15 cellular contexts compared by ENCODE assay signal in genomic region chr1:100122177-100122576, GRCh38. TPM values are rescaled to one million over a fixed set of nuclear protein-coding genes. Genes with fewer than 3 reads are reported as not detected.
"Had no signal": no experiment of that assay in that cellular context is flagged by ENCODE, and none has a peak within 500 bp of the region (broad histone marks: within the 10 kb centered on the region; RNA-seq: fewer than 3 reads in every experiment).

No MANE protein-coding gene starts in this region.

- H3K9me3 ChIP-seq: gastroesophageal sphincter, thyroid gland had no signal

- H3K36me3 ChIP-seq: thyroid gland had no signal

- H3K27me3 ChIP-seq: gastroesophageal sphincter, thyroid gland had no signal

- H3K4me1 ChIP-seq: gastroesophageal sphincter, thyroid gland had no signal

- H3K9me3 Mint-ChIP-seq: naive thymus-derived CD4-positive, alpha-beta T cell; type B pancreatic cell had no signal

- H3K27me3 Mint-ChIP-seq: naive thymus-derived CD4-positive, alpha-beta T cell; type B pancreatic cell had no signal

- DNase-seq: effector memory CD4-positive, alpha-beta T cell; foreskin fibroblast; glutamatergic neuron; islet precursor cell; mammary epithelial cell; naive thymus-derived CD4-positive, alpha-beta T cell; posterior cingulate gyrus; stimulated activated naive CD4-positive, alpha-beta T cell; thyroid gland had no signal

- ATAC-seq: esophagus mucosa; gastroesophageal sphincter; left lobe of liver; naive thymus-derived CD4-positive, alpha-beta T cell; sciatic nerve had no signal

- H3K4me3 ChIP-seq: gastroesophageal sphincter, skin epidermis, thyroid gland had no signal

- H3K4me3 Mint-ChIP-seq: naive thymus-derived CD4-positive, alpha-beta T cell; type B pancreatic cell had no signal

- H3K27ac Mint-ChIP-seq: naive thymus-derived CD4-positive, alpha-beta T cell; type B pancreatic cell had no signal

- H3K4me1 Mint-ChIP-seq: naive thymus-derived CD4-positive, alpha-beta T cell had no signal

RNA-seq across cellular contexts. Expression of gene LRRC39, which starts 55.9 kb away (rescaled TPM):
- total RNA-seq: esophagus mucosa had no signal
